Comparison of ENCODE assay signal across 9 cellular contexts in genomic region chrX:38347136-38347535, GRCh38.
DNase-seq lines count a peak whose midpoint lies in the region; ATAC-seq and TF ChIP-seq lines count a peak whose summit lies in the region.
"Had no signal": no experiment of that assay in that cellular context is flagged by ENCODE, and none has a peak within 500 bp of the region (broad histone marks: within the 10 kb centered on the region; RNA-seq: fewer than 3 reads in every experiment).

No MANE protein-coding gene starts in this region.

- peak; percentile 87 for ATAC-seq in GM18505 (IDR thresholded peaks at IDR 0.05; ENCODE audit: unreplicated experiment)
- peak; percentile 43 for ATAC-seq in HG03097 (IDR thresholded peaks at IDR 0.05; ENCODE audit: low FRiP score, unreplicated experiment)
- ATAC-seq in HG03045 (IDR thresholded peaks at IDR 0.05; ENCODE audit: unreplicated experiment): no peak

- TF ChIP-seq POLR2A in GM18505 (IDR thresholded peaks at IDR 0.05; ENCODE audit: borderline replicate concordance, extremely low read depth, insufficient read depth, insufficient read length): no peak

- peak; percentile 85 for DNase-seq in amniotic epithelial cell (ENCODE audit: low read depth)
- peak; percentile 71 for DNase-seq in medulla oblongata (ENCODE audit: extremely low spot score)
- DNase-seq in NCI-H1436 (lab: John Stamatoyannopoulos, UW): no peak
- DNase-seq in hepatic stellate cell (ENCODE audit: low spot score): no peak
- DNase-seq in NCI-H2081 (lab: John Stamatoyannopoulos, UW): no peak
- DNase-seq: NCI-H2107 had no signal

Comparison
In these comparisons a context has a peak if more than half of its experiments do, and no peak if none do; other contexts are left out.
1. DNase-seq: peak in amniotic epithelial cell (single experiment) and medulla oblongata (single experiment); none in NCI-H1436 (single experiment), hepatic stellate cell (single experiment) and NCI-H2081 (0 of 2).